ENCODE assay signal across 16 cellular contexts in genomic region chr1:10708807-10709523, GRCh38.
DNase-seq lines count a peak whose midpoint lies in the region; ATAC-seq, FAIRE-seq and TF ChIP-seq lines count a peak whose summit lies in the region.
"Had no signal": no experiment of that assay in that cellular context is flagged by ENCODE, and none has a peak within 500 bp of the region (broad histone marks: within the 10 kb centered on the region; RNA-seq: fewer than 3 reads in every experiment).

No MANE protein-coding gene starts in this region.

- no peak overlapping the region for H3T11ph ChIP-seq in H9 (ENCODE audit: low read length)

- H3K4me3 ChIP-seq in K562 (no peak overlapping the region), iPS-20b (ENCODE audit: low read length) (peak overlapping the region; percentile 47; the same call in 1 of the 2 replicates)
- H3K4me3 ChIP-seq: SJCRH30 had no signal

- H2AFZ ChIP-seq in H9 (ENCODE audit: low read length) (no peak overlapping the region), K562 (ENCODE audit: low read depth, low read length) (no peak overlapping the region)

- H3K27me3 ChIP-seq in H9 (ENCODE audit: insufficient read depth, low read length) = no peaks in the 10 kb centered on the region; the same call in 1 of the 2 replicates
- H3K27me3 ChIP-seq in K562 (ENCODE audit: control insufficient read depth in 2 of 2, insufficient read depth in 2 of 2, low read length in 2 of 2) = peaks cover 80 to 87% of the 10 kb centered on the region in 2 experiments
- H3K27me3 ChIP-seq in iPS-20b (ENCODE audit: insufficient read depth, low read length) = peaks cover 49% of the 10 kb centered on the region

- H2BK12ac ChIP-seq in H9 (ENCODE audit: insufficient read length, low read depth, low read length) = no peak overlapping the region

- H3K27ac ChIP-seq in H9 (ENCODE audit: insufficient read length, low read depth, low read length) (no peak overlapping the region), K562 (ENCODE audit: extremely low read depth, low read depth, low read length) (no peak overlapping the region), iPS-20b (ENCODE audit: low read length) (no peak overlapping the region)
- H3K27ac ChIP-seq: KMS-11, SJCRH30 had no signal

- H2BK5ac ChIP-seq in H9 (ENCODE audit: insufficient read length, low read length) = no peak overlapping the region

- H2AK5ac ChIP-seq in H9 (ENCODE audit: insufficient read length, low read length) = no peak overlapping the region

- intact Hi-C loops in K562 (cut with micrococcal nuclease) = no loop called here

- no peaks in the 10 kb centered on the region for H3K9me3 ChIP-seq in H9 (ENCODE audit: control insufficient read depth, low read depth, low read length)
- H3K9me3 ChIP-seq in K562 (replicated peaks; ENCODE audit: control insufficient read depth, insufficient read depth, low read depth, low read length) = no peaks in the 10 kb centered on the region
- H3K9me3 ChIP-seq in iPS-20b (ENCODE audit: insufficient read depth, low read depth, low read length) = no peaks in the 10 kb centered on the region
- H3K9me3 ChIP-seq: SJCRH30 had no signal

- CTCF ChIA-PET in K562 (lab: Yijun Ruan, JAX; ENCODE audit: low intra/inter-chr PET ratio) = no interaction called here

- no peak for TF ChIP-seq EP300 in K562 (IDR thresholded peaks at IDR 0.05; ENCODE audit: low read length)

- no peak for ATAC-seq in K562
- no peak for ATAC-seq in HG02840 (IDR thresholded peaks at IDR 0.05; ENCODE audit: low FRiP score, unreplicated experiment)

- H4K8ac ChIP-seq in H9 (replicated peaks; ENCODE audit: insufficient read length, low read depth, low read length) = no peak overlapping the region

- FAIRE-seq in K562 (lab: Jason Lieb, UNC) = no peak

- peak overlapping the region in 1 of 2 experiments; percentile 60; a peak in 3 of 5 replicates for H3K4me3 Mint-ChIP-seq in H9
- H3K4me3 Mint-ChIP-seq: CD4-positive, alpha-beta memory T cell had no signal

- TF ChIP-seq RAD21 in K562 (CRISPR knock-in tag; conservative IDR thresholded peaks at IDR 0.05 in 1 of 2, IDR thresholded peaks at IDR 0.05 in 1 of 2) = no peak

- no TSS peak for BruUV-seq in K562 (replicated peaks; lab: Mats Ljungman, UMichigan)

- H3K36me3 ChIP-seq in K562 (ENCODE audit: control insufficient read depth, insufficient read depth, low read length) (no peaks in the 10 kb centered on the region), iPS-20b (ENCODE audit: insufficient read depth, low read depth, low read length) (no peaks in the 10 kb centered on the region)
- H3K36me3 ChIP-seq: SJCRH30 had no signal

- no peak overlapping the region for H3K18ac ChIP-seq in H9 (ENCODE audit: insufficient read length, low read depth, low read length)

- H3K4ac ChIP-seq in H9 (ENCODE audit: low read depth, low read length) = no peak overlapping the region

- peaks cover 17 to 50% of the 10 kb centered on the region in 2 experiments for H3K4me1 Mint-ChIP-seq in H9
- H3K4me1 Mint-ChIP-seq: CD4-positive, alpha-beta memory T cell had no signal

- peaks cover 11% of the 10 kb centered on the region for H3K27me3 Mint-ChIP-seq in H9 (ENCODE audit: low read depth)

- H2BK20ac ChIP-seq in H9 (ENCODE audit: low read depth, low read length, poor library complexity, severe bottlenecking) = no peak overlapping the region

- no peak overlapping the region for H3K56ac ChIP-seq in H9 (ENCODE audit: insufficient read length, low read depth, low read length)

- H4K20me1 ChIP-seq in H9 (ENCODE audit: control insufficient read depth, insufficient read depth, insufficient read length) = no peaks in the 10 kb centered on the region
- peaks cover 26% of the 10 kb centered on the region for H4K20me1 ChIP-seq in K562 (replicated peaks; ENCODE audit: control insufficient read depth, insufficient read depth, low read length)

- H4K91ac ChIP-seq in H9 (ENCODE audit: insufficient read length, low read depth, low read length) = no peak overlapping the region

- no peaks in the 10 kb centered on the region for H3K79me1 ChIP-seq in H9 (ENCODE audit: insufficient read depth, low read depth, low read length, poor library complexity, severe bottlenecking)

- TF ChIP-seq POLR2A in K562 (conservative IDR thresholded peaks at IDR 0.05) = no peak

- H3K79me2 ChIP-seq in H9 (ENCODE audit: insufficient read depth, low read length) = no peaks in the 10 kb centered on the region
- H3K79me2 ChIP-seq in K562 (ENCODE audit: control insufficient read depth, insufficient read depth, low read length) = no peaks in the 10 kb centered on the region

- H3K14ac ChIP-seq in H9 (ENCODE audit: insufficient read depth, low read length) = peak overlapping the region; percentile 29; the same call in 1 of the 2 replicates

- no peak overlapping the region for H2BK15ac ChIP-seq in H9 (ENCODE audit: low read depth, low read length)

- no peak overlapping the region for H3K27ac Mint-ChIP-seq in H9
- H3K27ac Mint-ChIP-seq: CD4-positive, alpha-beta memory T cell had no signal

- H4K5ac ChIP-seq in H9 (ENCODE audit: insufficient read length, low read depth, low read length) = no peak overlapping the region

- DNase-seq in H9 (no peak), K562 (ENCODE audit: extremely low read depth in 1 of 4, low spot score in 3 of 4) (no peak), retina (peak; percentile 37), NCI-H446 treated with DMSO at 0.1 percent for 48 hours (lab: John Stamatoyannopoulos, UW) (no peak), MV-4-11 (lab: John Stamatoyannopoulos, UW) (no peak)
- DNase-seq: CD4-positive, alpha-beta memory T cell; DMS79; NCI-H1092; NCI-H1694; NCI-H2227 treated with DMSO at 0.1 percent for 48 hours; NCI-H526 treated with DMSO at 0.1 percent for 48 hours; RPMI8226; SJCRH30 had no signal

- TF ChIP-seq CTCF in H9 (conservative IDR thresholded peaks at IDR 0.05) (no peak), K562 (IDR thresholded peaks at IDR 0.05 in 2 of 3, conservative IDR thresholded peaks at IDR 0.05 in 1 of 3; ENCODE audit: insufficient read depth in 2 of 3, low read depth in 1 of 3, low read length in 3 of 3) (no peak)

- peaks cover 0 to 2% (median 0%) of the 10 kb centered on the region in 3 experiments; a peak in 2 of 7 replicates for H3K36me3 Mint-ChIP-seq in H9 (ENCODE audit: insufficient read depth in 1 of 3, low read depth in 3 of 3)
- H3K36me3 Mint-ChIP-seq: CD4-positive, alpha-beta memory T cell had no signal

- WGBS in H9 (ENCODE audit: extremely low coverage, insufficient read length, low lambda C conversion rate) = no CpG with 5 or more reads among the region's 26 CpGs
- 3% methylated on average over 16 of the region's 26 CpGs for WGBS in K562 (ENCODE audit: insufficient coverage, low coverage, missing lambda C conversion rate)

- no peaks in the 10 kb centered on the region for H3K23me2 ChIP-seq in H9 (ENCODE audit: insufficient read length, low read depth, low read length, poor library complexity, severe bottlenecking)

- H3K9me1 ChIP-seq in K562 (ENCODE audit: control insufficient read depth, insufficient read depth, low read length) = no peaks in the 10 kb centered on the region

- no peak overlapping the region for H3K4me2 ChIP-seq in H9 (ENCODE audit: insufficient read depth, insufficient read length, low read length)
- H3K4me2 ChIP-seq in K562 (ENCODE audit: insufficient read depth, low read length) = no peak overlapping the region
- H3K4me2 ChIP-seq: KMS-11 had no signal

- H2BK120ac ChIP-seq in H9 (ENCODE audit: low read depth, low read length, poor library complexity, severe bottlenecking) = no peak overlapping the region

- in situ Hi-C loops in K562 (cut with MboI) = no loop called here

- H3K9me3 Mint-ChIP-seq in H9 = no peaks in the 10 kb centered on the region
- H3K9me3 Mint-ChIP-seq: CD4-positive, alpha-beta memory T cell had no signal

- POLR2A ChIA-PET in K562 (lab: Yijun Ruan, JAX) = no interaction called here

- H3K4me1 ChIP-seq in H9 (ENCODE audit: insufficient read depth, low read length) (0 out of 2 replicates have a peak, but pooled peaks cover 2% of the 10 kb centered on the region), K562 (replicated peaks in 1 of 2; ENCODE audit: control insufficient read depth in 2 of 2, insufficient read depth in 2 of 2, low read length in 2 of 2) (peaks cover 2 to 25% of the 10 kb centered on the region in 2 experiments; a peak in 2 of 5 replicates), iPS-20b (ENCODE audit: insufficient read depth, low read length) (peaks cover 13% of the 10 kb centered on the region; the same call in 1 of the 2 replicates)

- no peak overlapping the region for H3K9ac ChIP-seq in H9 (ENCODE audit: extremely low read depth, insufficient read length, low read length)
- H3K9ac ChIP-seq in K562 (ENCODE audit: insufficient read depth in 1 of 2, low read depth in 2 of 2, low read length in 2 of 2) = peak overlapping the region in 1 of 2 experiments; percentile 15; a peak in 1 of 4 replicates
- H3K9ac ChIP-seq in iPS-20b (ENCODE audit: low read depth, low read length) = no peak overlapping the region
- H3K9ac ChIP-seq: KMS-11 had no signal

- H3K23ac ChIP-seq in H9 (ENCODE audit: insufficient read length, low read depth, low read length) = no peak overlapping the region

TF ChIP-seq in K562, 482 proteins besides CTCF, POLR2A, EP300 and RAD21:
- no peak for TF ChIP-seq LEF1 (IDR thresholded peaks at IDR 0.05)
- peak; percentile 60 for TF ChIP-seq EGR1 (conservative IDR thresholded peaks at IDR 0.05)
